15 cellular contexts compared by ENCODE assay signal in genomic region chr6:70124443-70124842, GRCh38.
"Had no signal": no experiment of that assay in that cellular context is flagged by ENCODE, and none has a peak within 500 bp of the region (broad histone marks: within the 10 kb centered on the region; RNA-seq: fewer than 3 reads in every experiment).

No MANE protein-coding gene starts in this region.

- H3K27me3 ChIP-seq: gastroesophageal sphincter, heart left ventricle, tibial nerve had no signal

- H3K27ac ChIP-seq: gastroesophageal sphincter, heart left ventricle, tibial nerve had no signal

- H3K27me3 Mint-ChIP-seq: stimulated activated naive CD8-positive, alpha-beta T cell treated with anti-CD3 and anti-CD28 coated beads, Interleukin-15, Interleukin-2, amounts not matched to agents 100 ng/mL and 50 ng/mL, for 24 hours had no signal

- DNase-seq: activated CD4-positive, alpha-beta memory T cell treated with anti-CD3 and anti-CD28 coated beads, Interleukin-2, amount 10 ng/mL, durations not matched to agents 7 days and 5 days; activated CD4-positive, alpha-beta T cell treated with anti-CD3 and anti-CD28 coated beads for 48 hours; activated CD4-positive, CD25-positive, alpha-beta regulatory T cell; activated CD8-positive, alpha-beta memory T cell treated with anti-CD3 and anti-CD28 coated beads, Interleukin-2, amount 10 ng/mL, durations not matched to agents 7 days and 5 days; cortex of kidney; immature natural killer cell; left cardiac atrium; mesendoderm; natural killer cell had no signal

- H3K4me3 ChIP-seq: gastroesophageal sphincter, heart left ventricle, skin epidermis, tibial nerve had no signal

- H3K4me3 Mint-ChIP-seq: activated CD4-positive, alpha-beta memory T cell treated with anti-CD3 and anti-CD28 coated beads, Interleukin-2, amount 10 ng/mL, durations not matched to agents 7 days and 5 days; activated CD8-positive, alpha-beta memory T cell treated with anti-CD3 and anti-CD28 coated beads, Interleukin-2, amount 10 ng/mL, durations not matched to agents 7 days and 5 days; activated naive CD8-positive, alpha-beta T cell; immature natural killer cell; natural killer cell; stimulated activated naive CD8-positive, alpha-beta T cell treated with anti-CD3 and anti-CD28 coated beads, Interleukin-15, Interleukin-2, amounts not matched to agents 100 ng/mL and 50 ng/mL, for 24 hours had no signal

- H3K36me3 ChIP-seq: gastroesophageal sphincter, heart left ventricle, tibial nerve had no signal

- H3K4me1 Mint-ChIP-seq: activated CD4-positive, alpha-beta memory T cell treated with anti-CD3 and anti-CD28 coated beads, Interleukin-2, amount 10 ng/mL, durations not matched to agents 7 days and 5 days; activated CD8-positive, alpha-beta memory T cell treated with anti-CD3 and anti-CD28 coated beads, Interleukin-2, amount 10 ng/mL, durations not matched to agents 7 days and 5 days; immature natural killer cell; natural killer cell had no signal

- H3K36me3 Mint-ChIP-seq: activated CD8-positive, alpha-beta memory T cell treated with anti-CD3 and anti-CD28 coated beads, Interleukin-2, amount 10 ng/mL, durations not matched to agents 7 days and 5 days; activated naive CD8-positive, alpha-beta T cell; immature natural killer cell; natural killer cell had no signal

- ATAC-seq: activated CD8-positive, alpha-beta memory T cell treated with anti-CD3 and anti-CD28 coated beads, Interleukin-2, amount 10 ng/mL, durations not matched to agents 7 days and 5 days; natural killer cell had no signal

- H3K9me3 Mint-ChIP-seq: activated CD4-positive, alpha-beta memory T cell treated with anti-CD3 and anti-CD28 coated beads, Interleukin-2, amount 10 ng/mL, durations not matched to agents 7 days and 5 days; immature natural killer cell; natural killer cell; stimulated activated naive CD8-positive, alpha-beta T cell treated with anti-CD3 and anti-CD28 coated beads, Interleukin-15, Interleukin-2, amounts not matched to agents 100 ng/mL and 50 ng/mL, for 24 hours had no signal

- H3K9me3 ChIP-seq: gastroesophageal sphincter had no signal

- H3K27ac Mint-ChIP-seq: activated CD4-positive, alpha-beta memory T cell treated with anti-CD3 and anti-CD28 coated beads, Interleukin-2, amount 10 ng/mL, durations not matched to agents 7 days and 5 days; activated CD8-positive, alpha-beta memory T cell treated with anti-CD3 and anti-CD28 coated beads, Interleukin-2, amount 10 ng/mL, durations not matched to agents 7 days and 5 days; activated naive CD8-positive, alpha-beta T cell; immature natural killer cell; natural killer cell; stimulated activated naive CD8-positive, alpha-beta T cell treated with anti-CD3 and anti-CD28 coated beads, Interleukin-15, Interleukin-2, amounts not matched to agents 100 ng/mL and 50 ng/mL, for 24 hours had no signal

- H3K4me1 ChIP-seq: gastroesophageal sphincter, heart left ventricle, tibial nerve had no signal
